Comparison of ENCODE assay signal across 8 cellular contexts in genomic region chr6:105402090-105402980, GRCh38. TPM values are rescaled to one million over a fixed set of nuclear protein-coding genes. Genes with fewer than 3 reads are reported as not detected.
DNase-seq lines count a peak whose midpoint lies in the region; ATAC-seq and TF ChIP-seq lines count a peak whose summit lies in the region.

No MANE protein-coding gene starts in this region.

- H3K4me3 ChIP-seq in heart left ventricle: peak overlapping the region; percentile 70 to 100 (median 94)

- H3K9me3 ChIP-seq in heart left ventricle: no peaks in the 10 kb centered on the region

- H3K36me3 ChIP-seq in heart left ventricle: peaks cover 0 to 4% (median 1%) of the 10 kb centered on the region in 9 donors

- peak overlapping the region; percentile 97 for H3K4me3 Mint-ChIP-seq in activated naive CD8-positive, alpha-beta T cell

- intact Hi-C loops in heart left ventricle (cut with DNase I): loop anchor here in 8 of 10 donors (2.0 to 5.0 kb wide), 5 partner anchors 85 to 315 kb away; a partner anchor contains a TSS

- TF ChIP-seq POLR2A in heart left ventricle (IDR thresholded peaks at IDR 0.05): no peak

- H3K27ac Mint-ChIP-seq in activated naive CD8-positive, alpha-beta T cell: peak overlapping the region; percentile 62

- H3K4me1 Mint-ChIP-seq in activated naive CD8-positive, alpha-beta T cell (ENCODE audit: low read depth): peaks cover 56% of the 10 kb centered on the region

- H3K27me3 ChIP-seq in heart left ventricle: no peaks in the 10 kb centered on the region

- peaks cover 0 to 53% (median 27%) of the 10 kb centered on the region in 12 donors for H3K4me1 ChIP-seq in heart left ventricle

- H3K27me3 Mint-ChIP-seq in activated naive CD8-positive, alpha-beta T cell: peaks cover 3% of the 10 kb centered on the region

- peak overlapping the region; percentile 33 to 91 (median 85) for H3K27ac ChIP-seq in heart left ventricle

- 5 to 6% (median 5%) methylated on average over 38 to 54 of the region's 54 CpGs for WGBS in heart left ventricle, 4 donors

- no peak for TF ChIP-seq CTCF in heart left ventricle (IDR thresholded peaks at IDR 0.05)

- no peaks in the 10 kb centered on the region for H3K36me3 Mint-ChIP-seq in activated naive CD8-positive, alpha-beta T cell

- DNase-seq in AG20443 (ENCODE audit: low spot score) (peak; percentile 44), NCI-H774 (lab: John Stamatoyannopoulos, UW) (peak; percentile 54), heart left ventricle (peak in 2 of 5 donors; percentile 40 to 54), retina (peak; percentile 86), UCSD-AML1 (lab: John Stamatoyannopoulos, UW; ENCODE audit: unreplicated experiment) (no peak)

- ATAC-seq in GM18868 (IDR thresholded peaks at IDR 0.05; ENCODE audit: unreplicated experiment) (peak; percentile 41), HG03103 (IDR thresholded peaks at IDR 0.05; ENCODE audit: low read depth, unreplicated experiment) (peak; percentile 1), heart left ventricle (peak in 3 of 4 donors; percentile 21 to 41 (median 22))

- no peaks in the 10 kb centered on the region for H3K9me3 Mint-ChIP-seq in activated naive CD8-positive, alpha-beta T cell (ENCODE audit: low read depth)

RNA-seq across cellular contexts. Expression of gene PREP, which starts 0.5 kb away (rescaled TPM):
- 10 to 100 TPM; 15.8 to 35.9 (median 29.6) TPM for total RNA-seq in heart left ventricle
- polyA plus RNA-seq in heart left ventricle: 10 to 100 TPM; 13.1 to 33.2 TPM
